ENCODE assay signal across 9 cellular contexts in genomic region chr5:181205735-181206401, GRCh38. TPM values are rescaled to one million over a fixed set of nuclear protein-coding genes. Genes with fewer than 3 reads are reported as not detected.
DNase-seq lines count a peak whose midpoint lies in the region; ATAC-seq and TF ChIP-seq lines count a peak whose summit lies in the region.
"Had no signal": no experiment of that assay in that cellular context is flagged by ENCODE, and none has a peak within 500 bp of the region (broad histone marks: within the 10 kb centered on the region; RNA-seq: fewer than 3 reads in every experiment).

No MANE protein-coding gene starts in this region.

- no peaks in the 10 kb centered on the region for H3K79me2 ChIP-seq in fibroblast of lung (ENCODE audit: control insufficient read depth, insufficient read depth, low read length)

- DNase-seq in fibroblast of lung (ENCODE audit: low read depth in 2 of 2) (peak; percentile 31 to 39), prostate gland (ENCODE audit: low spot score) (no peak), GM10248 (ENCODE audit: extremely low spot score) (no peak), cerebellar nuclear complex (lab: John Stamatoyannopoulos, UW) (no peak)

- H3K27ac ChIP-seq in VCaP = peak overlapping the region; percentile 81
- H3K27ac ChIP-seq in fibroblast of lung (ENCODE audit: insufficient read depth, low read length) = no peak overlapping the region
- peak overlapping the region; percentile 68 to 69 for H3K27ac ChIP-seq in prostate gland

- ATAC-seq in HG03457 (IDR thresholded peaks at IDR 0.05; ENCODE audit: unreplicated experiment) (no peak), GM21423 (IDR thresholded peaks at IDR 0.05; ENCODE audit: unreplicated experiment) (no peak)

- peaks cover 4% of the 10 kb centered on the region; the same call in 1 of the 2 replicates for H3K4me1 ChIP-seq in ES-I3 (ENCODE audit: insufficient read depth, low read length)
- peaks cover 8% of the 10 kb centered on the region for H3K4me1 ChIP-seq in fibroblast of lung (ENCODE audit: control insufficient read depth, extremely low read depth, insufficient read depth, low read length)
- peaks cover 14% of the 10 kb centered on the region for H3K4me1 ChIP-seq in prostate gland (replicated peaks)

- CTCF ChIA-PET in GM10248 (lab: Yijun Ruan, JAX) = interaction anchor here (2.0 to 8.2 kb wide), 5 partner anchors 8 to 38 kb away, joined by 7 to 109 read pairs (median 13); partner anchors contain the start of gene TRIM41

- intact Hi-C loops in prostate gland (cut with DNase I) = no loop called here

- WGBS in prostate gland = 12% methylated on average over 30 of the region's 30 CpGs

- H3K4me2 ChIP-seq in fibroblast of lung (ENCODE audit: extremely low read depth, insufficient read depth, low read length) = peak overlapping the region; percentile 81

- TF ChIP-seq POLR2A in prostate gland (IDR thresholded peaks at IDR 0.05) = no peak

- H3K4me3 ChIP-seq in fibroblast of lung (replicated peaks in 1 of 4; ENCODE audit: control extremely low read depth in 1 of 4, insufficient read depth in 1 of 4, low read depth in 3 of 4, low read length in 4 of 4) (peak overlapping the region; percentile 9 to 62 (median 28)), prostate gland (peak overlapping the region; percentile 53 to 60)

- H4K20me1 ChIP-seq in fibroblast of lung (ENCODE audit: control insufficient read depth, extremely low read depth, insufficient read depth, low read length) = no peaks in the 10 kb centered on the region

- no peaks in the 10 kb centered on the region for H3K27me3 ChIP-seq in fibroblast of lung (ENCODE audit: control insufficient read depth, insufficient read depth, low read length)
- H3K27me3 ChIP-seq in prostate gland (replicated peaks; ENCODE audit: insufficient read depth) = no peaks in the 10 kb centered on the region

- POLR2A ChIA-PET in GM10248 (lab: Yijun Ruan, JAX) = interaction anchor here (0.6 to 1.6 kb wide), 3 partner anchors 8 to 346 kb away, joined by 3 to 7 read pairs (median 3); partner anchors contain the start of gene TRIM52

- peak overlapping the region; percentile 31 for H2AFZ ChIP-seq in fibroblast of lung (ENCODE audit: low read length)

- H3K9ac ChIP-seq in ES-I3 (ENCODE audit: low read depth, low read length) (peak overlapping the region; percentile 75; the same call in 1 of the 2 replicates), fibroblast of lung (ENCODE audit: insufficient read depth, low read length) (no peak overlapping the region)

- H3K36me3 ChIP-seq in ES-I3 (ENCODE audit: insufficient read depth, low read length) (no peaks in the 10 kb centered on the region), fibroblast of lung (ENCODE audit: control insufficient read depth, insufficient read depth, low read length) (no peaks in the 10 kb centered on the region), prostate gland (no peaks in the 10 kb centered on the region)

- no peak for TF ChIP-seq CTCF in VCaP (conservative IDR thresholded peaks at IDR 0.05)
- no peak for TF ChIP-seq CTCF in fibroblast of lung (conservative IDR thresholded peaks at IDR 0.05 in 1 of 2, IDR thresholded peaks at IDR 0.05 in 1 of 2; ENCODE audit: low read depth in 1 of 2, low read length in 2 of 2)
- TF ChIP-seq CTCF in prostate gland (IDR thresholded peaks at IDR 0.05) = no peak
- TF ChIP-seq CTCF in GM10248 (IDR thresholded peaks at IDR 0.05; ENCODE audit: control extremely low read depth, extremely low read depth, low read depth, missing control alignments) = no peak

- H3K9me3 ChIP-seq in ES-I3 (ENCODE audit: control insufficient read depth, insufficient read depth, low read length) (no peaks in the 10 kb centered on the region), fibroblast of lung (ENCODE audit: control insufficient read depth, insufficient read depth, low read depth, low read length) (no peaks in the 10 kb centered on the region), prostate gland (no peaks in the 10 kb centered on the region)

RNA-seq across cellular contexts. Expression of gene TRIM7, which starts 0.9 kb away (rescaled TPM):
- total RNA-seq in fibroblast of lung (2.3 and 7.3 TPM in 2 replicates), prostate gland (1 to 10 TPM; 4.5 to 6.4 TPM)
- polyA plus RNA-seq in fibroblast of lung = 4.7 and 6.9 TPM in 2 replicates
- polyA plus RNA-seq in fibroblast of lung (2012) = 6.2 and 7.8 TPM in 2 replicates
- 0.55 and 1.9 TPM in 2 replicates for polyA minus RNA-seq in fibroblast of lung (ENCODE audit: low replicate concordance)

RNA-seq across cellular contexts. Expression of gene TRIM41, which starts 17.2 kb away (rescaled TPM):
- total RNA-seq in fibroblast of lung (13.9 and 17.0 TPM in 2 replicates), prostate gland (10 to 100 TPM; 16.9 to 28.3 TPM)
- polyA plus RNA-seq in fibroblast of lung = 8.3 and 11.0 TPM in 2 replicates
- polyA plus RNA-seq in fibroblast of lung (2012) = 15.1 and 19.1 TPM in 2 replicates
- polyA minus RNA-seq in fibroblast of lung (ENCODE audit: low replicate concordance) = 10.5 and 10.8 TPM in 2 replicates

RNA-seq across cellular contexts. Expression of gene RACK1, which starts 37.8 kb away (rescaled TPM):
- total RNA-seq in fibroblast of lung (4,649 and 6,091 TPM in 2 replicates), prostate gland (1,000 to 10,000 TPM; 2,058 to 4,360 TPM)
- polyA plus RNA-seq in fibroblast of lung = 3,014 and 3,409 TPM in 2 replicates
- polyA plus RNA-seq in fibroblast of lung (2012) = 2,910 and 3,137 TPM in 2 replicates
- 11,904 and 12,258 TPM in 2 replicates for polyA minus RNA-seq in fibroblast of lung (ENCODE audit: low replicate concordance)

RNA-seq across cellular contexts. Expression of gene TRIM52, which starts 55.1 kb away (rescaled TPM):
- 7.2 and 7.9 TPM in 2 replicates for total RNA-seq in fibroblast of lung
- polyA plus RNA-seq in fibroblast of lung = 5.5 and 8.1 TPM in 2 replicates
- 4.0 and 5.1 TPM in 2 replicates for polyA plus RNA-seq in fibroblast of lung (2012)
- 2.3 and 2.4 TPM in 2 replicates for polyA minus RNA-seq in fibroblast of lung (ENCODE audit: low replicate concordance)
- total RNA-seq in prostate gland = 10 to 100 TPM; 11.2 to 15.2 TPM

RNA-seq across cellular contexts. Expression of gene OR2V2, which starts 58.5 kb away (rescaled TPM):
- total RNA-seq in fibroblast of lung (not detected in 2 replicates), prostate gland (not detected)
- not detected in 2 replicates for polyA plus RNA-seq in fibroblast of lung
- not detected in 2 replicates for polyA plus RNA-seq in fibroblast of lung (2012)
- polyA minus RNA-seq in fibroblast of lung (ENCODE audit: low replicate concordance) = not detected in 2 replicates
- total RNA-seq: myocyte had no signal

Comparison
In these comparisons a context has a peak if more than half of its experiments do, and no peak if none do; other contexts are left out.
1. DNase-seq: peak in fibroblast of lung (2 of 2); none in prostate gland (single experiment), GM10248 (single experiment) and cerebellar nuclear complex (0 of 2).